9 cellular contexts compared by ENCODE assay signal in the genomic region with DNA sequence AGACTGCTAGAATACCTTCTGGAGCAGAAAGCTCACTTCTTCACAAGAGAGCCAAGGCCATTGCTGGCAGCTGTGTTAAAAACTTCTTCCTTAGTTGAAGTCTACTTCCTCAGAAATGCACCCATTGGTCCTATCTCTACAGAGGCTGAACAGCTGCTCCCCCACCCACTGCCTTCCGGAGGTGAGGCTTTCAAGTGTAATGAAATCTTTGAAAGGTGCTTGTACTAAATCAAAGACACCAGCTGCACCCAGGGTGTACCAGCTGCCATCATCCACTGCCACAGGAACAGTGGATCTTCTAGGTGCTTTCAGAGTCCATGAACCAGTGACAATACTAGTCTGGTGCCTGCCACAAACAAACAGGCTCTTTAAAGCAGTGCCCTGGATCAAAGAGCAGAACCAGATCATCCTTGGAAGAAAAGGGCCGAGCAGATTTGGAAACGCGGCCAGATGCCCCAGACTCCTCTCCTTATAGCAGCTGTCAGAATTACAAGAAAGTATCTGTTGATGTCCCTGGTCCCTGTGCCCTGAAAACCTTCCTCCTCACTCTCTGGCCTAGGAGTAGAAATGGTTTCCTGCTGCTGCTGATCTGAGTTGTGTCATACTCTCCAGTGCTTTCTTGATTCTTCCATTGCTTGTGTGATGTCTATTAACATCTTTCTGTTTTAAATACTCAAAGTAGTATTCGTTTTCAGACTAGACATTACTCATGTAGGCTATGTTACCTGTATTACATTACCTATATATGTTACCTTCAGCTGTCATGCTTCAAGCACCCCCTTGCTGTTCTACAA. TPM values are rescaled to one million over a fixed set of nuclear protein-coding genes. Genes with fewer than 3 reads are reported as not detected.
DNase-seq lines count a peak whose midpoint lies in the region; FAIRE-seq and TF ChIP-seq lines count a peak whose summit lies in the region.
"Had no signal": no experiment of that assay in that cellular context is flagged by ENCODE, and none has a peak within 500 bp of the region (broad histone marks: within the 10 kb centered on the region; RNA-seq: fewer than 3 reads in every experiment).

No MANE protein-coding gene starts in this region.

- H3K9ac ChIP-seq in OCI-LY3 (ENCODE audit: low read length), result no peak overlapping the region

- peak overlapping the region in 1 of 2 donors; percentile 20 for H3K4me3 ChIP-seq in CD4-positive, alpha-beta memory T cell (ENCODE audit: low read length in 2 of 2)
- H3K4me3 ChIP-seq in OCI-LY3 (ENCODE audit: low read length), result no peak overlapping the region

- H3K4me3 Mint-ChIP-seq in CD4-positive, alpha-beta memory T cell, result peak overlapping the region; percentile 0 to 83 (median 74)

- H3K36me3 ChIP-seq in CD4-positive, alpha-beta memory T cell (ENCODE audit: insufficient read depth, low read length), result no peaks in the 10 kb centered on the region
- no peaks in the 10 kb centered on the region for H3K36me3 ChIP-seq in OCI-LY3 (replicated peaks; ENCODE audit: low read depth, low read length)

- no peaks in the 10 kb centered on the region for H3K27me3 ChIP-seq in CD4-positive, alpha-beta memory T cell (ENCODE audit: insufficient read depth, low read length)
- no peaks in the 10 kb centered on the region for H3K27me3 ChIP-seq in OCI-LY3 (ENCODE audit: low read depth, low read length)

- peak overlapping the region; percentile 13; the same call in 1 of the 2 replicates for H3K4me2 ChIP-seq in OCI-LY3 (ENCODE audit: low read length)

- CTCF ChIA-PET in CD4-positive, alpha-beta memory T cell (lab: Charles Lee; ENCODE audit: partially characterized antibody), result interaction anchor here (0.7 to 3.7 kb wide), 14 partner anchors 11 to 251 kb away, joined by 3 to 16 read pairs (median 4); a partner anchor contains a TSS

- H3K27ac ChIP-seq in CD4-positive, alpha-beta memory T cell (ENCODE audit: low read depth, low read length), result peak overlapping the region; percentile 39
- no peak overlapping the region; the same call in 1 of the 2 replicates for H3K27ac ChIP-seq in OCI-LY3 (ENCODE audit: low read length)
- H3K27ac ChIP-seq: VCaP had no signal

- no peak for TF ChIP-seq CTCF in OCI-LY3 (IDR thresholded peaks at IDR 0.05; ENCODE audit: low read depth, low read length)

- POLR2A ChIA-PET in CD4-positive, alpha-beta memory T cell (lab: Charles Lee; ENCODE audit: partially characterized antibody), result interaction anchor here (0.9 to 4.2 kb wide), 13 partner anchors 9 to 233 kb away, joined by 3 to 46 read pairs (median 6); a partner anchor contains a TSS

- intact Hi-C loops in CD4-positive, alpha-beta memory T cell (cut with micrococcal nuclease), result loop anchor here (1.0 to 5.0 kb wide), 3 partner anchors 27 to 38 kb away; a partner anchor contains a TSS

- DNase-seq in CD4-positive, alpha-beta memory T cell, result peak; percentile 77 to 83 (median 81)
- peak; percentile 63 for DNase-seq in activated T-cell treated with anti-CD3 and anti-CD28 coated beads, Interleukin-2, amount 50 U/mL, for 1 hour
- DNase-seq in stimulated activated CD4-positive, alpha-beta T cell treated with anti-CD3 and anti-CD28 coated beads, Interleukin-12 subunit alpha, Interleukin-12 subunit beta, amount 100 ng/mL, for 4 hours, result peak; percentile 33
- DNase-seq in SW480 (ENCODE audit: low spot score), result no peak
- DNase-seq in LoVo (ENCODE audit: low spot score), result no peak
- no peak for DNase-seq in AG08395 (ENCODE audit: low spot score)
- DNase-seq in HTR-8/SVneo (ENCODE audit: insufficient read length, low spot score), result no peak

- no peaks in the 10 kb centered on the region for H3K36me3 Mint-ChIP-seq in CD4-positive, alpha-beta memory T cell

- H3K9me3 ChIP-seq in CD4-positive, alpha-beta memory T cell (ENCODE audit: control insufficient read depth in 1 of 2, low read length in 2 of 2), result no peaks in the 10 kb centered on the region
- H3K9me3 ChIP-seq in OCI-LY3 (ENCODE audit: insufficient read depth, low read length), result no peaks in the 10 kb centered on the region

- peaks cover 0 to 2% (median 0%) of the 10 kb centered on the region in 8 donors for H3K9me3 Mint-ChIP-seq in CD4-positive, alpha-beta memory T cell

- peaks cover 29 to 48% (median 40%) of the 10 kb centered on the region in 4 donors for H3K4me1 Mint-ChIP-seq in CD4-positive, alpha-beta memory T cell

- H3K27me3 Mint-ChIP-seq in CD4-positive, alpha-beta memory T cell, result no peaks in the 10 kb centered on the region

- H3K27ac Mint-ChIP-seq in CD4-positive, alpha-beta memory T cell, result peak overlapping the region; percentile 92 to 99 (median 97)

- peak overlapping the region; percentile 95 for H2AFZ ChIP-seq in OCI-LY3 (ENCODE audit: low read depth, low read length)

- H4K20me1 ChIP-seq in OCI-LY3 (ENCODE audit: insufficient read depth, low read length), result no peaks in the 10 kb centered on the region

- no peaks in the 10 kb centered on the region for H3K79me2 ChIP-seq in OCI-LY3 (ENCODE audit: low read length)

- peaks cover 37% of the 10 kb centered on the region for H3K4me1 ChIP-seq in CD4-positive, alpha-beta memory T cell (ENCODE audit: insufficient read depth, low read length)
- H3K4me1 ChIP-seq in OCI-LY3 (ENCODE audit: low read length), result peaks cover 14% of the 10 kb centered on the region

- FAIRE-seq in HTR-8/SVneo (lab: Jason Lieb, UNC), result no peak

RNA-seq across cellular contexts. Expression of a gene that starts 26.6 kb away (rescaled TPM):
- 100 to 1,000 TPM; 172 to 186 TPM for total RNA-seq in CD4-positive, alpha-beta memory T cell
- polyA plus RNA-seq in CD4-positive, alpha-beta memory T cell, result 10 to 100 TPM; 17.2 to 33.7 TPM

Comparison
In these comparisons a context has a peak if more than half of its experiments do, and no peak if none do; other contexts are left out.
1. DNase-seq: peak in CD4-positive, alpha-beta memory T cell (5 of 5), activated T-cell treated with anti-CD3 and anti-CD28 coated beads, Interleukin-2, amount 50 U/mL, for 1 hour (single experiment) and stimulated activated CD4-positive, alpha-beta T cell treated with anti-CD3 and anti-CD28 coated beads, Interleukin-12 subunit alpha, Interleukin-12 subunit beta, amount 100 ng/mL, for 4 hours (single experiment); none in SW480 (single experiment), LoVo (single experiment), AG08395 (single experiment) and HTR-8/SVneo (single experiment).